Comparison of ENCODE assay signal across 27 cellular contexts in genomic region chr3:112709929-112710328, GRCh38.
"Had no signal": no experiment of that assay in that cellular context is flagged by ENCODE, and none has a peak within 500 bp of the region (broad histone marks: within the 10 kb centered on the region; RNA-seq: fewer than 3 reads in every experiment).

No MANE protein-coding gene starts in this region.

- H3K4me1 ChIP-seq: esophagus squamous epithelium, right lobe of liver had no signal

- H3K27ac ChIP-seq: epithelial cell of prostate, esophagus squamous epithelium, ovary, right lobe of liver, thoracic aorta had no signal

- H3K4me3 ChIP-seq: esophagus squamous epithelium, ovary, right lobe of liver, thoracic aorta had no signal

- H3K36me3 Mint-ChIP-seq: WTC11 had no signal

- H3K4me1 Mint-ChIP-seq: activated T-helper 17 cell treated with anti-CD3 and anti-CD28 coated beads, Interleukin-2, amount 50 U/mL, for 72 hours; endodermal cell; mesothelial cell of epicardium; naive thymus-derived CD4-positive, alpha-beta T cell; WTC11 had no signal

- FAIRE-seq: islet of Langerhans, urothelium cell line had no signal

- H3K27me3 ChIP-seq: esophagus squamous epithelium, ovary, right lobe of liver had no signal

- DNase-seq: activated CD4-positive, alpha-beta T cell treated with anti-CD3 and anti-CD28 coated beads, Interleukin-2, amount 50 U/mL, for 1 hour; activated CD8-positive, alpha-beta T cell treated with anti-CD3 and anti-CD28 coated beads for 36 hours; activated gamma-delta T cell treated with Interleukin-2 at 50 U/mL for 16 hours; activated naive CD4-positive, alpha-beta T cell treated with anti-CD3 and anti-CD28 coated beads, Interleukin-2, amount 50 U/mL, for 16 hours; activated T-cell treated with anti-CD3 and anti-CD28 coated beads, Interleukin-2, amount 50 U/mL, for 4 hours; amniotic stem cell; central memory CD4-positive, alpha-beta T cell; endodermal cell; esophagus squamous epithelium; foreskin melanocyte; left cardiac atrium; left ventricle myocardium superior; mammary epithelial cell; naive thymus-derived CD4-positive, alpha-beta T cell; ovary; right lobe of liver; stimulated activated CD4-positive, alpha-beta T cell treated with anti-CD3 and anti-CD28 coated beads, Interleukin-2, amount 100 ng/mL, for 48 hours; stimulated activated naive CD4-positive, alpha-beta T cell treated with Interleukin-2 at 50 U/mL for 16 hours; trophoblast cell had no signal

- H3K27ac Mint-ChIP-seq: activated CD8-positive, alpha-beta T cell treated with anti-CD3 and anti-CD28 coated beads for 36 hours; activated T-helper 17 cell treated with anti-CD3 and anti-CD28 coated beads, Interleukin-2, amount 50 U/mL, for 72 hours; endodermal cell; mesothelial cell of epicardium; naive thymus-derived CD4-positive, alpha-beta T cell; progenitor cell of endocrine pancreas; WTC11 had no signal

- H3K9me3 ChIP-seq: ovary, right lobe of liver, thoracic aorta had no signal

- H3K27me3 Mint-ChIP-seq: progenitor cell of endocrine pancreas had no signal

- H3K9me3 Mint-ChIP-seq: activated T-helper 17 cell treated with anti-CD3 and anti-CD28 coated beads, Interleukin-2, amount 50 U/mL, for 72 hours; endodermal cell had no signal

- H3K4me3 Mint-ChIP-seq: activated CD8-positive, alpha-beta T cell treated with anti-CD3 and anti-CD28 coated beads for 36 hours; activated T-cell treated with anti-CD3 and anti-CD28 coated beads, Interleukin-2, amount 50 U/mL, for 4 hours; activated T-helper 17 cell treated with anti-CD3 and anti-CD28 coated beads, Interleukin-2, amount 50 U/mL, for 72 hours; endodermal cell; mesothelial cell of epicardium; naive thymus-derived CD4-positive, alpha-beta T cell; WTC11 had no signal

- ATAC-seq: activated CD8-positive, alpha-beta T cell treated with anti-CD3 and anti-CD28 coated beads for 36 hours; activated T-cell treated with anti-CD3 and anti-CD28 coated beads, Interleukin-2, amount 50 U/mL, for 4 hours; activated T-helper 17 cell treated with anti-CD3 and anti-CD28 coated beads, Interleukin-2, amount 50 U/mL, for 72 hours; left cardiac atrium; left ventricle myocardium superior; naive thymus-derived CD4-positive, alpha-beta T cell; right lobe of liver; WTC11 had no signal

- H3K36me3 ChIP-seq: esophagus squamous epithelium, ovary, right lobe of liver, thoracic aorta had no signal
